23 cellular contexts compared by ENCODE assay signal in the genomic region with DNA sequence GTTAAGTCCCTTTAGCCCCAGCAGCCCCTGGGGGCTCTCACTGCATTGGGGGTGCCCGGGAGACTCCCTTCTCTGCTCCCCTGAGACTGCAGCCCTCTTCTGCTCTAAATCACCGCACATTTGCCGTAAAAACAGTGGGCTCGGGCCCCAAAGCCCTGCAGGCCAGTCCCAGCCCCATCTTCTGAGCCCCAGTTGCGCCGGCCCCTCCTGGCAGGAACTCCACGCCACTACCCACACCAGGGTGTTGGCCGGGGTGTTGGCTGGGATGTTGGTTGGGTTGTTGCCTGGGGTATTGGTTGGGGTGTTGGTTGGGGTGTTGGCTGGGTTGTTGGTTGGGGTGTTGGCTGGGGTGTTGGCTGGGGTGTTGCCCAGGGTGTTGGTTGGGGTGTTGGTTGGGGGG. TPM values are rescaled to one million over a fixed set of nuclear protein-coding genes. Genes with fewer than 3 reads are reported as not detected.
"Had no signal": no experiment of that assay in that cellular context is flagged by ENCODE, and none has a peak within 500 bp of the region (broad histone marks: within the 10 kb centered on the region; RNA-seq: fewer than 3 reads in every experiment).

No MANE protein-coding gene starts in this region.

- H3K4me3 ChIP-seq: colonic mucosa, esophagus muscularis mucosa, gastroesophageal sphincter, heart left ventricle, hepatocyte, left lung, lower lobe of right lung, mucosa of descending colon had no signal

- H3K27ac Mint-ChIP-seq: dendritic cell treated with granulocyte-macrophage colony-stimulating factor and Interleukin-4, amounts not matched to agents 40 ng/mL and 50 ng/mL, for 4 days; endodermal cell; mesothelial cell of epicardium; naive B cell had no signal

- H3K36me3 ChIP-seq: colonic mucosa, esophagus muscularis mucosa, gastroesophageal sphincter, heart left ventricle, left lung, lower lobe of right lung had no signal

- H3K4me3 Mint-ChIP-seq: dendritic cell treated with granulocyte-macrophage colony-stimulating factor and Interleukin-4, amounts not matched to agents 40 ng/mL and 50 ng/mL, for 4 days; effector memory CD8-positive, alpha-beta T cell; endodermal cell; mesothelial cell of epicardium had no signal

- H3K36me3 Mint-ChIP-seq: immature natural killer cell, mesothelial cell of epicardium had no signal

- H3K9me3 Mint-ChIP-seq: immature natural killer cell, mesothelial cell of epicardium had no signal

- H3K27ac ChIP-seq: colonic mucosa, esophagus muscularis mucosa, foreskin keratinocyte, gastroesophageal sphincter, heart left ventricle, hepatocyte, left lung, lower lobe of right lung had no signal

- H3K27me3 ChIP-seq: colonic mucosa had no signal

- ATAC-seq: effector memory CD8-positive, alpha-beta T cell; foreskin keratinocyte; gastroesophageal sphincter; heart left ventricle; left cardiac atrium; left lung; left ventricle myocardium superior; lower lobe of right lung; mucosa of descending colon had no signal

- FAIRE-seq: endometrium, frontal cortex had no signal

- DNase-seq: colonic mucosa; cortex of kidney; effector CD8-positive, alpha-beta T cell; effector memory CD8-positive, alpha-beta T cell; foreskin keratinocyte; heart left ventricle; hypothalamus; immature natural killer cell; left cardiac atrium; left lung; left ventricle myocardium superior; lower lobe of right lung; mesenchymal stem cell; mucosa of descending colon; naive B cell had no signal

RNA-seq across cellular contexts. Expression of a gene that starts 26.0 kb away (rescaled TPM):
- polyA plus RNA-seq: foreskin keratinocyte, immature natural killer cell had no signal
